Comparison of ENCODE assay signal across 8 cellular contexts in the genomic region with DNA sequence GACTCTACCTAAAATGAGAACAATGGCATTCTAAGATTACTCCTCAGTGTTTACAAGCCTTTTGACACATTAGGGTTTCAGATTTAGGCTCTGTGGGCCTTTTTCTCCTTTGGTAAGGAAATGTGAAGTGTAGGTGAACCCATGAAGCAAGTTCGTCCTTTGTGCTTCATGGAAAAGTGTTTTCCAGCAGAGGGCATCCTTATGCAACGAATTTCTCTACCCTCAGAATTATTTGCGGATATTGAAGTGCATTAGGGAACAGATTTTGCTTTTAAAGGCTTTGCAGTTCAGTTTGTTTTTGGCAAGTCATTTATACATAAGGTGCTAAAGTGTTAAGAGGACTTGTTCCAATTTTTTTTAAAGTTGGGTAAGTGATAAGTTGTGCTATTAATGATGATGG. TPM values are rescaled to one million over a fixed set of nuclear protein-coding genes. Genes with fewer than 3 reads are reported as not detected.
DNase-seq lines count a peak whose midpoint lies in the region; ATAC-seq and TF ChIP-seq lines count a peak whose summit lies in the region.

No MANE protein-coding gene starts in this region.

- no peaks in the 10 kb centered on the region for H3K36me3 Mint-ChIP-seq in activated CD4-positive, alpha-beta memory T cell treated with anti-CD3 and anti-CD28 coated beads for 36 hours

- peak; percentile 24 for DNase-seq in A673 (ENCODE audit: low spot score)
- peak; percentile 22 for DNase-seq in HCT116 (ENCODE audit: low read depth, low spot score)
- DNase-seq in fibroblast of pulmonary artery (ENCODE audit: low read depth) = peak; percentile 69
- no peak for DNase-seq in uterus
- no peak for DNase-seq in KG1 (lab: John Stamatoyannopoulos, UW)
- no peak for DNase-seq in activated CD4-positive, alpha-beta memory T cell treated with anti-CD3 and anti-CD28 coated beads for 36 hours

- BruUV-seq in A673 (replicated peaks; lab: Mats Ljungman, UMichigan) (no TSS peak), HCT116 (replicated peaks; lab: Mats Ljungman, UMichigan) (no TSS peak)

- TF ChIP-seq POLR2A in HCT116 (IDR thresholded peaks at IDR 0.05; ENCODE audit: borderline replicate concordance, extremely low read depth, insufficient read depth, insufficient read length) (no peak), uterus (IDR thresholded peaks at IDR 0.05) (no peak)

- no peaks in the 10 kb centered on the region for H3F3A ChIP-seq in OCI-LY1 (ENCODE audit: insufficient read depth, low read length)

- H3K27me3 ChIP-seq in A673 (replicated peaks; ENCODE audit: insufficient read depth, low read depth, low read length, poor library complexity) (peaks cover 17% of the 10 kb centered on the region), HCT116 (ENCODE audit: insufficient read depth, low read length) (no peaks in the 10 kb centered on the region), OCI-LY1 (ENCODE audit: insufficient read depth, low read length) (no peaks in the 10 kb centered on the region), uterus (no peaks in the 10 kb centered on the region)

- H3K9me3 ChIP-seq in A673 (ENCODE audit: low read depth, low read length, poor library complexity, severe bottlenecking) = no peaks in the 10 kb centered on the region
- no peaks in the 10 kb centered on the region for H3K9me3 ChIP-seq in HCT116 (ENCODE audit: control insufficient read depth in 1 of 2, insufficient read depth in 1 of 2, low read depth in 1 of 2, low read length in 2 of 2)
- no peaks in the 10 kb centered on the region for H3K9me3 ChIP-seq in OCI-LY1 (ENCODE audit: low read length)
- no peaks in the 10 kb centered on the region for H3K9me3 ChIP-seq in uterus

- H3K36me3 ChIP-seq in A673 (ENCODE audit: insufficient read depth, low read length, poor library complexity, severe bottlenecking) (no peaks in the 10 kb centered on the region), HCT116 (ENCODE audit: control insufficient read depth in 1 of 2, insufficient read depth in 2 of 2, low read length in 2 of 2) (no peaks in the 10 kb centered on the region), OCI-LY1 (ENCODE audit: insufficient read depth, low read length) (no peaks in the 10 kb centered on the region), uterus (no peaks in the 10 kb centered on the region)

- peak; percentile 53 for TF ChIP-seq CTCF in A673 (conservative IDR thresholded peaks at IDR 0.05; ENCODE audit: low read depth, low read length)
- TF ChIP-seq CTCF in HCT116 (IDR thresholded peaks at IDR 0.05 in 2 of 3, conservative IDR thresholded peaks at IDR 0.05 in 1 of 3; ENCODE audit: borderline replicate concordance in 1 of 3, insufficient read depth in 1 of 3, low read depth in 2 of 3, low read length in 2 of 3) = peak; percentile 28 to 60 (median 43); a peak in 4 of 6 replicates
- peak; percentile 32; the same call in 1 of the 2 replicates for TF ChIP-seq CTCF in OCI-LY1 (IDR thresholded peaks at IDR 0.05; ENCODE audit: low read length)
- peak; percentile 58 for TF ChIP-seq CTCF in fibroblast of pulmonary artery (IDR thresholded peaks at IDR 0.05; ENCODE audit: low read length, missing control alignments)
- peak in 3 of 4 experiments; percentile 9 to 29 (median 20) for TF ChIP-seq CTCF in uterus (IDR thresholded peaks at IDR 0.05)

- H3K27ac Mint-ChIP-seq in activated CD4-positive, alpha-beta memory T cell treated with anti-CD3 and anti-CD28 coated beads for 36 hours = no peak overlapping the region

- no peaks in the 10 kb centered on the region for H3K9me3 Mint-ChIP-seq in activated CD4-positive, alpha-beta memory T cell treated with anti-CD3 and anti-CD28 coated beads for 36 hours

- H3K79me2 ChIP-seq in HCT116 (ENCODE audit: insufficient read depth, low read length) = no peaks in the 10 kb centered on the region
- no peaks in the 10 kb centered on the region for H3K79me2 ChIP-seq in OCI-LY1 (ENCODE audit: insufficient read depth, low read length)

- H3K27me3 Mint-ChIP-seq in activated CD4-positive, alpha-beta memory T cell treated with anti-CD3 and anti-CD28 coated beads for 36 hours = peaks cover 3% of the 10 kb centered on the region

- H3K4me3 ChIP-seq in A673 (ENCODE audit: low read depth, low read length, poor library complexity, severe bottlenecking) = no peak overlapping the region
- no peak overlapping the region for H3K4me3 ChIP-seq in HCT116 (replicated peaks in 1 of 2; ENCODE audit: low read depth in 1 of 2, low read length in 2 of 2)
- no peak overlapping the region for H3K4me3 ChIP-seq in OCI-LY1 (ENCODE audit: low read depth, low read length, poor library complexity, severe bottlenecking)
- no peak overlapping the region for H3K4me3 ChIP-seq in fibroblast of pulmonary artery (replicated peaks; ENCODE audit: low read depth, low read length)
- no peak overlapping the region for H3K4me3 ChIP-seq in uterus

- H3K9me2 ChIP-seq in HCT116 (ENCODE audit: insufficient read depth) (no peaks in the 10 kb centered on the region), OCI-LY1 (ENCODE audit: low read depth, low read length) (no peaks in the 10 kb centered on the region)

- RAD21 ChIA-PET in HCT116 (lab: Charles Lee; ENCODE audit: low non-redundant PET in 1 of 2, low total read pairs in 2 of 2, uncharacterized antibody in 2 of 2, unreplicated experiment in 2 of 2) = no interaction called here

- H3K9ac ChIP-seq in HCT116 (ENCODE audit: low read length) (no peak overlapping the region), OCI-LY1 (ENCODE audit: low read length) (no peak overlapping the region)

- H3K4me2 ChIP-seq in HCT116 (ENCODE audit: low read length) (no peak overlapping the region), OCI-LY1 (ENCODE audit: low read length) (no peak overlapping the region)

- ATAC-seq in HCT116 (peak; percentile 63; the same call in 1 of the 2 replicates), GM19328 (IDR thresholded peaks at IDR 0.05; ENCODE audit: unreplicated experiment) (no peak)

- H4K20me1 ChIP-seq in HCT116 (ENCODE audit: insufficient read depth) (no peaks in the 10 kb centered on the region), OCI-LY1 (ENCODE audit: insufficient read depth, low read length) (no peaks in the 10 kb centered on the region)

- intact Hi-C loops in A673 (cut with micrococcal nuclease; ENCODE audit: unreplicated experiment) (no loop called here), HCT116 (cut with micrococcal nuclease) (loop anchor here (1.0 to 10.0 kb wide), 2 partner anchors 1196 to 1681 kb away; no protein-coding TSS in a partner anchor), uterus (cut with DNase I; ENCODE audit: low total_unique reads) (no loop called here)
- intact Hi-C loops in activated CD4-positive, alpha-beta memory T cell treated with anti-CD3 and anti-CD28 coated beads for 36 hours (cut with micrococcal nuclease) = no loop called here

- H3K27ac ChIP-seq in A673 (ENCODE audit: low read depth, low read length, poor library complexity, severe bottlenecking) (no peak overlapping the region), HCT116 (ENCODE audit: low read depth, low read length) (no peak overlapping the region), OCI-LY1 (ENCODE audit: low read depth, low read length, poor library complexity, severe bottlenecking) (no peak overlapping the region), uterus (no peak overlapping the region)

- POLR2A ChIA-PET in A673 (lab: Charles Lee; ENCODE audit: low non-redundant PET) (no interaction called here), HCT116 (lab: Charles Lee) (no interaction called here)
- POLR2A ChIA-PET in activated CD4-positive, alpha-beta memory T cell treated with anti-CD3 and anti-CD28 coated beads for 36 hours (lab: Charles Lee) = no interaction called here

- TF ChIP-seq RAD21 in HCT116 (IDR thresholded peaks at IDR 0.05; ENCODE audit: low read depth) = peak; percentile 61

- CTCF ChIA-PET in A673 (lab: Charles Lee) = no interaction called here
- CTCF ChIA-PET in HCT116 (lab: Charles Lee) = no interaction called here
- CTCF ChIA-PET in activated CD4-positive, alpha-beta memory T cell treated with anti-CD3 and anti-CD28 coated beads for 36 hours (lab: Charles Lee) = no interaction called here

- H2AFZ ChIP-seq in HCT116 (ENCODE audit: low read depth, low read length, poor library complexity, severe bottlenecking) (no peak overlapping the region), OCI-LY1 (ENCODE audit: low read length) (no peak overlapping the region)

- H3K4me1 ChIP-seq in A673 (ENCODE audit: insufficient read depth, low read length, poor library complexity, severe bottlenecking) (no peaks in the 10 kb centered on the region), HCT116 (ENCODE audit: control insufficient read depth in 1 of 2, insufficient read depth in 2 of 2, low read length in 2 of 2) (no peaks in the 10 kb centered on the region), OCI-LY1 (ENCODE audit: insufficient read depth, low read length, severe bottlenecking) (no peaks in the 10 kb centered on the region), uterus (no peaks in the 10 kb centered on the region)

- no peak overlapping the region for H3K4me3 Mint-ChIP-seq in activated CD4-positive, alpha-beta memory T cell treated with anti-CD3 and anti-CD28 coated beads for 36 hours

- no peaks in the 10 kb centered on the region for H3K4me1 Mint-ChIP-seq in activated CD4-positive, alpha-beta memory T cell treated with anti-CD3 and anti-CD28 coated beads for 36 hours (ENCODE audit: low read depth)

TF ChIP-seq in HCT116, 20 proteins besides CTCF, POLR2A, EP300 and RAD21 (continues in another document):
- no peak for TF ChIP-seq MAX (IDR thresholded peaks at IDR 0.05)
- no peak for TF ChIP-seq FOSL1 (IDR thresholded peaks at IDR 0.05; ENCODE audit: low read depth)
- no peak for TF ChIP-seq CEBPB (IDR thresholded peaks at IDR 0.05; ENCODE audit: low read depth)
- no peak for TF ChIP-seq ZNF274 (IDR thresholded peaks at IDR 0.05; ENCODE audit: low read depth, low read length)

RNA-seq across cellular contexts. Expression of gene FERMT1, which starts 55.7 kb away (rescaled TPM):
- total RNA-seq in A673 (2021) (1.3 and 2.0 TPM in 2 replicates), HCT116 (2021; ENCODE audit: unreplicated experiment) (34.9 TPM), uterus (1 to 10 TPM in 2 of 4 donors, under 1 TPM in 2; under 0.01 to 8.5 (median 4.2) TPM)
- 17.0 and 25.4 TPM in 2 replicates for polyA plus RNA-seq in HCT116 (2012)
- under 1 TPM; 0.05 to 0.33 TPM for total RNA-seq in activated CD4-positive, alpha-beta memory T cell treated with anti-CD3 and anti-CD28 coated beads for 36 hours

Comparison
In these comparisons a context has a peak if more than half of its experiments do, and no peak if none do; other contexts are left out.
1. DNase-seq: peak in A673 (single experiment), HCT116 (single experiment) and fibroblast of pulmonary artery (single experiment); none in uterus (0 of 2), KG1 (single experiment) and activated CD4-positive, alpha-beta memory T cell treated with anti-CD3 and anti-CD28 coated beads for 36 hours (single experiment).
2. Peak in every context shown above with its lines, with median percentiles within 50 percentile points of each other: CTCF ChIP-seq.